ENCODE assay signal across 8 cellular contexts in genomic region chr6:38702471-38703397, GRCh38. TPM values are rescaled to one million over a fixed set of nuclear protein-coding genes. Genes with fewer than 3 reads are reported as not detected.
DNase-seq lines count a peak whose midpoint lies in the region; ATAC-seq and TF ChIP-seq lines count a peak whose summit lies in the region.

Gene GLO1 (minus strand): TSS chr6:38703145. CDS start chr6:38703054, 91 bp downstream.

- DNase-seq in Daoy (ENCODE audit: low read depth) (peak; percentile 100), GOT3 (lab: John Stamatoyannopoulos, UW) (peak; percentile 91), LNCaP clone FGC (ENCODE audit: low read depth) (peak; percentile 99), RWPE1 (ENCODE audit: low spot score) (peak; percentile 99), fibroblast of gingiva (ENCODE audit: low read depth) (peak; percentile 99), naive B cell (peak; percentile 95)

- peaks cover 8% of the 10 kb centered on the region for H3K27me3 Mint-ChIP-seq in activated T-helper 17 cell treated with anti-CD3 and anti-CD28 coated beads, Interleukin-2, amount 50 U/mL, for 72 hours
- peaks cover 5 to 17% (median 11%) of the 10 kb centered on the region in 3 donors for H3K27me3 Mint-ChIP-seq in naive B cell
- H3K27me3 Mint-ChIP-seq in stimulated activated memory B cell treated with anti-CD40 and anti-IgM and Interleukin-4, amounts not matched to agents 10 μg/mL and 1 μg/mL and 100 μg/mL, for 72 hours, result peaks cover 12% of the 10 kb centered on the region

- H3K4me3 Mint-ChIP-seq in activated T-helper 17 cell treated with anti-CD3 and anti-CD28 coated beads, Interleukin-2, amount 50 U/mL, for 72 hours, result peak within 1 kb of the TSS; percentile 96
- H3K4me3 Mint-ChIP-seq in naive B cell, result peak within 1 kb of the TSS; percentile 84 to 97 (median 94)
- peak within 1 kb of the TSS; percentile 93 for H3K4me3 Mint-ChIP-seq in stimulated activated memory B cell treated with anti-CD40 and anti-IgM and Interleukin-4, amounts not matched to agents 10 μg/mL and 1 μg/mL and 100 μg/mL, for 72 hours

- H3K4me1 Mint-ChIP-seq in activated T-helper 17 cell treated with anti-CD3 and anti-CD28 coated beads, Interleukin-2, amount 50 U/mL, for 72 hours, result peaks cover 20% of the 10 kb centered on the region
- peaks cover 18 to 32% (median 26%) of the 10 kb centered on the region in 3 donors for H3K4me1 Mint-ChIP-seq in naive B cell
- H3K4me1 Mint-ChIP-seq in stimulated activated memory B cell treated with anti-CD40 and anti-IgM and Interleukin-4, amounts not matched to agents 10 μg/mL and 1 μg/mL and 100 μg/mL, for 72 hours, result peaks cover 29% of the 10 kb centered on the region

- peak within 1 kb of the TSS; percentile 80 for H3K4me3 ChIP-seq in LNCaP clone FGC (ENCODE audit: low read depth, low read length)

- TF ChIP-seq CTCF in LNCaP clone FGC (IDR thresholded peaks at IDR 0.05; ENCODE audit: control insufficient read depth, extremely low read depth, insufficient read depth), result no peak
- no peak for TF ChIP-seq CTCF in RWPE1 (conservative IDR thresholded peaks at IDR 0.05; ENCODE audit: low read depth)

- CTCF ChIA-PET in RWPE1 (lab: Yijun Ruan, JAX), result interaction anchor here (0.6 to 0.8 kb wide), 3 partner anchors 51 to 1712 kb away, joined by 3 read pairs; no protein-coding TSS in a partner anchor

- POLR2A ChIA-PET in RWPE1 (lab: Yijun Ruan, JAX; ENCODE audit: low non-redundant PET), result interaction anchor here (0.6 to 0.7 kb wide), 6 partner anchors 15 to 1309 kb away, joined by 3 to 7 read pairs (median 4); no protein-coding TSS in a partner anchor

- peak; percentile 100 for ATAC-seq in activated T-helper 17 cell treated with anti-CD3 and anti-CD28 coated beads, Interleukin-2, amount 50 U/mL, for 72 hours (replicated peaks)
- ATAC-seq in naive B cell (ENCODE audit: low read depth in 2 of 2), result peak; percentile 98 to 99
- ATAC-seq in stimulated activated memory B cell treated with anti-CD40 and anti-IgM and Interleukin-4, amounts not matched to agents 10 μg/mL and 1 μg/mL and 100 μg/mL, for 72 hours, result peak; percentile 100

- H3K36me3 Mint-ChIP-seq in activated T-helper 17 cell treated with anti-CD3 and anti-CD28 coated beads, Interleukin-2, amount 50 U/mL, for 72 hours (ENCODE audit: low read depth), result peaks cover 36% of the 10 kb centered on the region
- peaks cover 17 to 25% of the 10 kb centered on the region in 2 donors for H3K36me3 Mint-ChIP-seq in naive B cell
- H3K36me3 Mint-ChIP-seq in stimulated activated memory B cell treated with anti-CD40 and anti-IgM and Interleukin-4, amounts not matched to agents 10 μg/mL and 1 μg/mL and 100 μg/mL, for 72 hours, result peaks cover 32% of the 10 kb centered on the region

- peak within 1 kb of the TSS; percentile 93 for H3K27ac Mint-ChIP-seq in activated T-helper 17 cell treated with anti-CD3 and anti-CD28 coated beads, Interleukin-2, amount 50 U/mL, for 72 hours
- peak within 1 kb of the TSS; percentile 86 to 98 (median 94) for H3K27ac Mint-ChIP-seq in naive B cell
- peak within 1 kb of the TSS; percentile 96 for H3K27ac Mint-ChIP-seq in stimulated activated memory B cell treated with anti-CD40 and anti-IgM and Interleukin-4, amounts not matched to agents 10 μg/mL and 1 μg/mL and 100 μg/mL, for 72 hours

- peak within 1 kb of the TSS; percentile 88 for H3K27ac ChIP-seq in RWPE1

- H3K9me3 Mint-ChIP-seq in activated T-helper 17 cell treated with anti-CD3 and anti-CD28 coated beads, Interleukin-2, amount 50 U/mL, for 72 hours, result peaks cover 4% of the 10 kb centered on the region
- H3K9me3 Mint-ChIP-seq in naive B cell, result peaks cover 8 to 31% (median 20%) of the 10 kb centered on the region in 7 donors
- peaks cover 7% of the 10 kb centered on the region for H3K9me3 Mint-ChIP-seq in stimulated activated memory B cell treated with anti-CD40 and anti-IgM and Interleukin-4, amounts not matched to agents 10 μg/mL and 1 μg/mL and 100 μg/mL, for 72 hours

RNA-seq across cellular contexts. Expression of gene GLO1, which starts in this region (rescaled TPM):
- 254 and 303 TPM in 2 replicates for total RNA-seq in Daoy (2014; rRNA removed; shearing (Covaris generic))
- total RNA-seq in activated T-helper 17 cell treated with anti-CD3 and anti-CD28 coated beads, Interleukin-2, amount 50 U/mL, for 72 hours, result 100 to 1,000 TPM in 1 of 2 donors, 10 to 100 TPM in 1; 94.5 to 190 TPM
- polyA plus RNA-seq in naive B cell (ENCODE audit: low read depth in 6 of 6), result 100 to 1,000 TPM; 177 to 363 (median 237) TPM

Comparison
In these comparisons a context has a peak if more than half of its experiments do, and no peak if none do; other contexts are left out.
1. Peak in every context shown above with its lines: DNase-seq, ATAC-seq, H3K4me3 ChIP-seq and H3K27ac ChIP-seq.